19 cellular contexts compared by ENCODE assay signal in genomic region chr1:200938955-200939354, GRCh38. TPM values are rescaled to one million over a fixed set of nuclear protein-coding genes. Genes with fewer than 3 reads are reported as not detected.
DNase-seq lines count a peak whose midpoint lies in the region; ATAC-seq and TF ChIP-seq lines count a peak whose summit lies in the region.
"Had no signal": no experiment of that assay in that cellular context is flagged by ENCODE, and none has a peak within 500 bp of the region (broad histone marks: within the 10 kb centered on the region; RNA-seq: fewer than 3 reads in every experiment).

No MANE protein-coding gene starts in this region.

- no peak overlapping the region for H3K9ac ChIP-seq in BLaER1

- no peak for TF ChIP-seq CTCF in cardiac fibroblast (IDR thresholded peaks at IDR 0.05; ENCODE audit: low read depth, low read length)
- TF ChIP-seq CTCF in tibial nerve (IDR thresholded peaks at IDR 0.05) = no peak

- TF ChIP-seq EP300 in tibial nerve (IDR thresholded peaks at IDR 0.05) = no peak

- 57 to 65% methylated on average over 4 of the region's 4 CpGs for WGBS in tibial nerve, 2 donors

- H3K27me3 ChIP-seq in BLaER1 (no peaks in the 10 kb centered on the region), tibial nerve (no peaks in the 10 kb centered on the region)
- H3K27me3 ChIP-seq: esophagus muscularis mucosa had no signal

- H3K27ac ChIP-seq in BLaER1 (no peak overlapping the region), tibial nerve (no peak overlapping the region)
- H3K27ac ChIP-seq: esophagus muscularis mucosa, heart right ventricle had no signal

- no peak for ATAC-seq in GM21360 (IDR thresholded peaks at IDR 0.05; ENCODE audit: unreplicated experiment)
- ATAC-seq: heart right ventricle; HepG2; left colon; stimulated activated memory B cell treated with anti-CD40 and anti-IgM and Interleukin-4, amounts not matched to agents 10 μg/mL and 1 μg/mL and 100 μg/mL, for 72 hours had no signal

- H3K9me3 ChIP-seq in BLaER1 (no peaks in the 10 kb centered on the region), tibial nerve (peaks cover 0 to 26% (median 6%) of the 10 kb centered on the region in 4 donors)

- DNase-seq in Daoy (ENCODE audit: low read depth) (peak; percentile 16), SIG-M5 (lab: John Stamatoyannopoulos, UW) (peak; percentile 82), cardiac fibroblast (ENCODE audit: low read depth in 2 of 2) (peak; percentile 7 to 8), nucleus accumbens (lab: John Stamatoyannopoulos, UW) (no peak), iPS-NIHi11 (ENCODE audit: low spot score) (no peak), tibial nerve (ENCODE audit: low spot score in 2 of 2) (no peak)
- DNase-seq: activated CD8-positive, alpha-beta memory T cell treated with anti-CD3 and anti-CD28 coated beads, Interleukin-2, amount 50 U/mL, for 4 hours; heart right ventricle; left colon; NCI-H1436 treated with DMSO at 0.1 percent for 48 hours; NCI-H446; retina; stimulated activated CD4-positive, alpha-beta T cell treated with anti-CD3 and anti-CD28 coated beads, Interleukin-4, amount 100 ng/mL, for 24 hours; T-helper 9 cell had no signal

- no peak for TF ChIP-seq POLR2A in tibial nerve (IDR thresholded peaks at IDR 0.05)

- H3K4me1 ChIP-seq in BLaER1 = peaks cover 9% of the 10 kb centered on the region; the same call in 1 of the 2 replicates
- H3K4me1 ChIP-seq in tibial nerve = no peaks in the 10 kb centered on the region
- H3K4me1 ChIP-seq: esophagus muscularis mucosa, heart right ventricle had no signal

- H3K4me3 ChIP-seq in BLaER1 = no peak overlapping the region
- no peak overlapping the region for H3K4me3 ChIP-seq in cardiac fibroblast (replicated peaks in 1 of 2; ENCODE audit: low read depth in 2 of 2, low read length in 2 of 2)
- no peak overlapping the region for H3K4me3 ChIP-seq in tibial nerve
- H3K4me3 ChIP-seq: esophagus muscularis mucosa, heart right ventricle had no signal

- H3K4me2 ChIP-seq in BLaER1 = 0 out of 2 replicates have a peak overlapping the region, but pooled peaks have one; percentile 19

- no peaks in the 10 kb centered on the region for H4K20me1 ChIP-seq in BLaER1

- H3K36me3 ChIP-seq in BLaER1 (no peaks in the 10 kb centered on the region), tibial nerve (no peaks in the 10 kb centered on the region)
- H3K36me3 ChIP-seq: esophagus muscularis mucosa, heart right ventricle had no signal

RNA-seq across cellular contexts. Expression of gene INAVA, which starts 44.3 kb away (rescaled TPM):
- total RNA-seq in Daoy (2014; rRNA removed; shearing (Covaris generic)) = 7.3 and 7.5 TPM in 2 replicates
- total RNA-seq in tibial nerve = not detected

Comparison
In these comparisons a context has a peak if more than half of its experiments do, and no peak if none do; other contexts are left out.
1. DNase-seq: peak in Daoy (single experiment), SIG-M5 (single experiment) and cardiac fibroblast (2 of 2); none in nucleus accumbens (0 of 56), iPS-NIHi11 (single experiment) and tibial nerve (0 of 2).